ENCODE assay signal across 8 cellular contexts in the genomic region with DNA sequence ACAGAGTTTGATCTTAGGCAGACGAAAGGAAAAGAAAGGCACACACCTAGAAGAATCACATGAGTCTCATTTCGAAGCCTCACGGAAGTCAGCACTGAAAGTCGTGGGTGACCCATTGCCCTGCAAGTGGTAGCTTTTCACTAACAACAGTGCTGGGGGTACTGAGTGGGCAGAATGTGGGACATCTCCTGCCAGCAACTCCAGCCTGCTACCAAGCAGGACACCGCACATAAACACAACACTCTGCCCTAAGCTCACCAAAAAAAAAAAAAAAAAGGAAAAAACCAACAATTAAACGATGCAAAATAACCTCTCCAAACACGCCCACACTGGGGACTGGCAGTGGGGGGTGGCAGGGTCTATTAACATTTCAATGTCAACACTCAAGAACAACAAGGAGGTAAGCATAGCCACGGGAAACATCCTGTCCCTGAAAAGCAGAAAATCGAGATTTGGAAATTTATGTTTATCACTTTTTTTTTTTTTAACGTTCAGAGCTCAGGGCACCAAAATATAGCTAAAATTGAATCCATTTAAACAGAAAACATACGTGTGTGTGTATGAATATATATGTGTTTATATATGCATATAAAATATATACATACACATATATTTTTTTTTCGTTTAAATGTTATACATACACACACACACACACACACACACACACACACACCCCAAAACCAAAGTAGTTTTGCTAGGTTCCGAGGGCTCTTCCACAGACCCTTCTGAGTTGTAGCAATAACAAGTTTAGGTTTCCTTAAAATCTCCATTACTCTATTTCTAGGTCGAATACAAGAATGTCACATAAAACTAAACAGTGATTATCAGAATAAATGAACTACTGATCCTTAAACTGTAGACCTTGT. TPM values are rescaled to one million over a fixed set of nuclear protein-coding genes. Genes with fewer than 3 reads are reported as not detected.
DNase-seq lines count a peak whose midpoint lies in the region; ATAC-seq and TF ChIP-seq lines count a peak whose summit lies in the region.

No MANE protein-coding gene starts in this region.

- peaks cover 8% of the 10 kb centered on the region for H3K36me3 Mint-ChIP-seq in activated T-helper 1 cell treated with anti-CD3 and anti-CD28 coated beads, Interleukin-12 subunit alpha, Interleukin-12 subunit beta, Interleukin-2, Interleukin-4 antibody, amounts not matched to agents 30 ng/mL and 10 ng/mL and 1 ng/mL, durations not matched to agents 14 hours and 24 hours and 36 hours (ENCODE audit: low read depth)
- no peaks in the 10 kb centered on the region for H3K36me3 Mint-ChIP-seq in glutamatergic neuron (ENCODE audit: unreplicated experiment)

- intact Hi-C loops in activated T-helper 1 cell treated with anti-CD3 and anti-CD28 coated beads, Interleukin-12 subunit alpha, Interleukin-12 subunit beta, Interleukin-2, Interleukin-4 antibody, amounts not matched to agents 30 ng/mL and 10 ng/mL and 1 ng/mL, durations not matched to agents 14 hours and 24 hours and 36 hours (cut with micrococcal nuclease): loop anchor here (1.0 to 10.0 kb wide), 4 partner anchors 681 to 1975 kb away; a partner anchor contains a TSS

- no peak for ATAC-seq in HG03039 (IDR thresholded peaks at IDR 0.05; ENCODE audit: unreplicated experiment)

- TF ChIP-seq CTCF in glutamatergic neuron (IDR thresholded peaks at IDR 0.05; ENCODE audit: partially characterized antibody, unreplicated experiment): no peak

- H3K4me1 Mint-ChIP-seq in activated T-helper 1 cell treated with anti-CD3 and anti-CD28 coated beads, Interleukin-12 subunit alpha, Interleukin-12 subunit beta, Interleukin-2, Interleukin-4 antibody, amounts not matched to agents 30 ng/mL and 10 ng/mL and 1 ng/mL, durations not matched to agents 14 hours and 24 hours and 36 hours (ENCODE audit: low read depth): peaks cover 41% of the 10 kb centered on the region
- peaks cover 15% of the 10 kb centered on the region for H3K4me1 Mint-ChIP-seq in glutamatergic neuron (ENCODE audit: low read depth, unreplicated experiment)

- H3K4me3 Mint-ChIP-seq in activated T-helper 1 cell treated with anti-CD3 and anti-CD28 coated beads, Interleukin-12 subunit alpha, Interleukin-12 subunit beta, Interleukin-2, Interleukin-4 antibody, amounts not matched to agents 30 ng/mL and 10 ng/mL and 1 ng/mL, durations not matched to agents 14 hours and 24 hours and 36 hours: peak overlapping the region; percentile 99
- H3K4me3 Mint-ChIP-seq in glutamatergic neuron (ENCODE audit: unreplicated experiment): peak overlapping the region; percentile 92

- peaks cover 2% of the 10 kb centered on the region for H3K27me3 Mint-ChIP-seq in activated T-helper 1 cell treated with anti-CD3 and anti-CD28 coated beads, Interleukin-12 subunit alpha, Interleukin-12 subunit beta, Interleukin-2, Interleukin-4 antibody, amounts not matched to agents 30 ng/mL and 10 ng/mL and 1 ng/mL, durations not matched to agents 14 hours and 24 hours and 36 hours (ENCODE audit: insufficient read depth)
- H3K27me3 Mint-ChIP-seq in glutamatergic neuron (ENCODE audit: unreplicated experiment): peaks cover 7% of the 10 kb centered on the region

- H3K9me3 Mint-ChIP-seq in activated T-helper 1 cell treated with anti-CD3 and anti-CD28 coated beads, Interleukin-12 subunit alpha, Interleukin-12 subunit beta, Interleukin-2, Interleukin-4 antibody, amounts not matched to agents 30 ng/mL and 10 ng/mL and 1 ng/mL, durations not matched to agents 14 hours and 24 hours and 36 hours: no peaks in the 10 kb centered on the region
- H3K9me3 Mint-ChIP-seq in glutamatergic neuron (ENCODE audit: unreplicated experiment): peaks cover 12% of the 10 kb centered on the region

- DNase-seq in NCI-H1417 (lab: John Stamatoyannopoulos, UW): peak in 2 of 3 experiments; percentile 36 to 75
- no peak for DNase-seq in NCI-H1417 treated with DMSO at 0.1 percent for 48 hours (lab: John Stamatoyannopoulos, UW)
- DNase-seq in KBM-7: peak; percentile 30
- peak; percentile 5 for DNase-seq in activated T-helper 1 cell treated with anti-CD3 and anti-CD28 coated beads, Interleukin-12 subunit alpha, Interleukin-12 subunit beta, Interleukin-2, Interleukin-4 antibody, amounts not matched to agents 30 ng/mL and 10 ng/mL and 1 ng/mL, durations not matched to agents 14 hours and 24 hours and 36 hours (ENCODE audit: low spot score)
- no peak for DNase-seq in glutamatergic neuron
- peak; percentile 23 for DNase-seq in retina
- no peak for DNase-seq in HPDE6-E6E7 (ENCODE audit: extremely low spot score)

- peak overlapping the region; percentile 99 for H3K27ac Mint-ChIP-seq in activated T-helper 1 cell treated with anti-CD3 and anti-CD28 coated beads, Interleukin-12 subunit alpha, Interleukin-12 subunit beta, Interleukin-2, Interleukin-4 antibody, amounts not matched to agents 30 ng/mL and 10 ng/mL and 1 ng/mL, durations not matched to agents 14 hours and 24 hours and 36 hours
- peak overlapping the region; percentile 80 for H3K27ac Mint-ChIP-seq in glutamatergic neuron (ENCODE audit: unreplicated experiment)

- in situ Hi-C loops in KBM-7 (cut with MboI; ENCODE audit: low pct_unique_long_range_greater_than_20kb, low sequenced_read_pairs): no loop called here

RNA-seq across cellular contexts. Expression of a gene that starts 2.1 kb away (rescaled TPM):
- 29.4 and 30.3 TPM in 2 replicates for total RNA-seq in activated T-helper 1 cell treated with anti-CD3 and anti-CD28 coated beads, Interleukin-12 subunit alpha, Interleukin-12 subunit beta, Interleukin-2, Interleukin-4 antibody, amounts not matched to agents 30 ng/mL and 10 ng/mL and 1 ng/mL, durations not matched to agents 14 hours and 24 hours and 36 hours
- 25.0 TPM for total RNA-seq in glutamatergic neuron (ENCODE audit: unreplicated experiment)

Comparison
In these comparisons a context has a peak if more than half of its experiments do, and no peak if none do; other contexts are left out.
1. DNase-seq: peak in NCI-H1417 (2 of 3), KBM-7 (single experiment), activated T-helper 1 cell treated with anti-CD3 and anti-CD28 coated beads, Interleukin-12 subunit alpha, Interleukin-12 subunit beta, Interleukin-2, Interleukin-4 antibody, amounts not matched to agents 30 ng/mL and 10 ng/mL and 1 ng/mL, durations not matched to agents 14 hours and 24 hours and 36 hours (single experiment) and retina (single experiment); none in NCI-H1417 treated with DMSO at 0.1 percent for 48 hours (single experiment), glutamatergic neuron (single experiment) and HPDE6-E6E7 (single experiment).